Comparison of ENCODE assay signal across 6 cellular contexts in the genomic region with DNA sequence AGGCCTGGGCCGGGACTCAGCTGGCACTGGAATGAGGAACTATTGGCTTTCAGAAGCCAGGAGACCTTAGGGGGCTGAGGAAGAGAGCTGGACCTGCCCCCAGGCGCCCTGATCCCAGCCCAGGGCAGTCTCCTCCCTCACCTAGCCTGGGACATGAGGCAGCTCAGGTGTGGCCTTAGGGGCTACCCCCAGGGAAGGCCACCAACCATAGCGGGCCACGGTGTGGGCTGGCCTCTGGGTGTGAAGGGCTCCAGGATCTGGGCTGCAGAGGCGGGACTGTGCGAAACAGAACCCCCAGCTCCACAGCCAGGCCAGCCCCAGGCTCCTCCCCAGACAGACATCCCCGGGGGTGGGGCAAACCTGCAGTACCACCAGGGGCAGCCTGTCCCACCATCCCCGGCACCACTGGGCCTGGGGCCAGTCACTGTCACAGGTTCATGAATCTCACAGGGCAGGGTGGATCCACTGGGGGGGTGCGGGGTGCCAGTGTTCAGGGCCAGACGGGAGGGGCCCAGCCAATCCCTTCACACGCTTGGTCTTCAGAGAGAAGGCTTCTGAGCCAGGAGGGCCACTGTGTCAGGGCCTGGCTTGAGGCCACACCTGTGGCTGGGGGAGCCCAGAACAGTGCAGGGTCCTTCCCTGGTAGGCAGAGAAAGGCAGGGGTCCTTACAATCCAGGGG. TPM values are rescaled to one million over a fixed set of nuclear protein-coding genes. Genes with fewer than 3 reads are reported as not detected.
A peak's percentile ranks its signal among the peaks of the same experiment; 100 is the strongest.
DNase-seq lines count a peak whose midpoint lies in the region; ATAC-seq and TF ChIP-seq lines count a peak whose summit lies in the region.

No MANE protein-coding gene starts in this region.

- TSS peak; percentile 26 for BruUV-seq in PC-3 (replicated peaks; lab: Mats Ljungman, UMichigan)

- TF ChIP-seq CTCF in AG09309 (IDR thresholded peaks at IDR 0.05; ENCODE audit: control insufficient read depth, insufficient read depth, low read depth, low read length, missing control alignments): no peak
- TF ChIP-seq CTCF in PC-3 (conservative IDR thresholded peaks at IDR 0.05; ENCODE audit: low read depth, low read length): no peak; the same call in 1 of the 2 replicates

- peaks cover 42% of the 10 kb centered on the region for H3K4me1 ChIP-seq in PC-3 (ENCODE audit: insufficient read depth, low read length)

- peaks cover 3% of the 10 kb centered on the region for H3F3A ChIP-seq in PC-3 (ENCODE audit: low read length, unreplicated experiment)

- H3K4me3 ChIP-seq in AG09309 (ENCODE audit: control insufficient read depth, low read depth, low read length) (peak overlapping the region; percentile 2; the same call in 1 of the 2 replicates), PC-3 (ENCODE audit: low read length) (peak overlapping the region; percentile 88)

- 0 out of 2 replicates have a peak, but pooled peaks cover 4% of the 10 kb centered on the region for H4K20me1 ChIP-seq in PC-3 (ENCODE audit: low read length)

- CTCF ChIA-PET in PC-3 (lab: Charles Lee): interaction anchor here (0.9 kb wide), 1 partner anchor 53 kb away, joined by 3 read pairs; the partner anchor contains the start of gene HDAC10

- no peaks in the 10 kb centered on the region for H3K36me3 ChIP-seq in PC-3 (ENCODE audit: low read depth, low read length)

- no peaks in the 10 kb centered on the region for H3K9me3 ChIP-seq in PC-3 (ENCODE audit: low read length)

- peaks cover 70% of the 10 kb centered on the region for H3K79me2 ChIP-seq in PC-3 (ENCODE audit: low read length)

- peak overlapping the region; percentile 99 for H3K27ac ChIP-seq in PC-3 (ENCODE audit: low read length)

- intact Hi-C loops in PC-3 (cut with micrococcal nuclease): loop anchor here (1.0 kb wide), 1 partner anchor 22 kb away; no protein-coding TSS in a partner anchor

- H3K9ac ChIP-seq in PC-3 (ENCODE audit: low read length): peak overlapping the region; percentile 94

- H3K9me2 ChIP-seq in PC-3 (replicated peaks; ENCODE audit: low read length): no peaks in the 10 kb centered on the region

- H3K4me2 ChIP-seq in PC-3 (ENCODE audit: low read length): peak overlapping the region; percentile 99

- peak; percentile 20 for ATAC-seq in PC-3

- H3K27me3 ChIP-seq in PC-3 (ENCODE audit: low read length): no peaks in the 10 kb centered on the region

- POLR2A ChIA-PET in PC-3 (lab: Charles Lee; ENCODE audit: unreplicated experiment): no interaction called here

- no peak overlapping the region for H2AFZ ChIP-seq in PC-3 (ENCODE audit: low read length)

- DNase-seq in AG09309 (ENCODE audit: low read depth) (no peak), PC-3 (peak; percentile 50), iPS-NIHi11 (ENCODE audit: low spot score) (peak; percentile 69), AG08396 (ENCODE audit: low spot score) (no peak)
- DNase-seq in stimulated activated CD8-positive, alpha-beta memory T cell treated with anti-CD3 and anti-CD28 coated beads, Interleukin-4, amount 100 ng/mL, for 48 hours: no peak
- no peak for DNase-seq in stimulated activated naive CD4-positive, alpha-beta T cell treated with Interleukin-2 at 50 U/mL for 16 hours (lab: John Stamatoyannopoulos, UW)

RNA-seq across cellular contexts. Expression of gene PLXNB2, which starts 3.5 kb away (rescaled TPM):
- 68.2 and 82.9 TPM in 2 replicates for total RNA-seq in PC-3 (2014; rRNA removed)

RNA-seq across cellular contexts. Expression of gene DENND6B, which starts 22.8 kb away (rescaled TPM):
- 1.1 and 1.7 TPM in 2 replicates for total RNA-seq in PC-3 (2014; rRNA removed)

RNA-seq across cellular contexts. Expression of gene MAPK11, which starts 33.8 kb away (rescaled TPM):
- 7.0 and 7.6 TPM in 2 replicates for total RNA-seq in PC-3 (2014; rRNA removed)

RNA-seq across cellular contexts. Expression of gene PPP6R2, which starts 39.1 kb away (rescaled TPM):
- total RNA-seq in PC-3 (2014; rRNA removed): 46.2 and 54.0 TPM in 2 replicates

RNA-seq across cellular contexts. Expression of gene MAPK12, which starts 42.5 kb away (rescaled TPM):
- total RNA-seq in PC-3 (2014; rRNA removed): 22.4 and 22.5 TPM in 2 replicates

Comparison
In these comparisons a context has a peak if more than half of its experiments do, and no peak if none do; other contexts are left out.
1. DNase-seq: peak in PC-3 (single experiment) and iPS-NIHi11 (single experiment); none in AG09309 (single experiment), stimulated activated CD8-positive, alpha-beta memory T cell treated with anti-CD3 and anti-CD28 coated beads, Interleukin-4, amount 100 ng/mL, for 48 hours (single experiment), stimulated activated naive CD4-positive, alpha-beta T cell treated with Interleukin-2 at 50 U/mL for 16 hours (single experiment) and AG08396 (single experiment).